12 cellular contexts compared by ENCODE assay signal in the genomic region with DNA sequence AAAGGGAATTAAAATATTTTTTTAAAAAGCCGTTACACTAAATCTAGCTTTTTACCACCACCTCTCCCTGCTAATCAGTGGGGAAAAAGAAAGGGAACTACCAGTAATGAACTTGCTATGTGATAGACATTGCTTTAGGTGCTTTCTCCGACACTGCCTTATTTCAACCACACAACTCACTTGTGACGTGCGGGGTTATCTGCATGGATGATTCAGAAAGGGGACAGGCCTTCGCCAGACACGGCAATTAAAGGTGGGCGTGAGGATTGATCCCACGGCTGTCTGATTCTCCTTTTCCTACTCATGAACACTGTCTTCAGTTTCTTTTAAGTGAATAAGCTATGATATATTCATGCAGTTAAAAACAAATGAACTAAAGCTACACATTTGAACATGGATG. TPM values are rescaled to one million over a fixed set of nuclear protein-coding genes. Genes with fewer than 3 reads are reported as not detected.
DNase-seq lines count a peak whose midpoint lies in the region; ATAC-seq and TF ChIP-seq lines count a peak whose summit lies in the region.
"Had no signal": no experiment of that assay in that cellular context is flagged by ENCODE, and none has a peak within 500 bp of the region (broad histone marks: within the 10 kb centered on the region; RNA-seq: fewer than 3 reads in every experiment).

No MANE protein-coding gene starts in this region.

- H3K4me1 ChIP-seq in transverse colon (peaks cover 17 to 46% (median 33%) of the 10 kb centered on the region in 4 donors), left ventricle myocardium inferior (peaks cover 18% of the 10 kb centered on the region)

- no peaks in the 10 kb centered on the region for H3K9me3 Mint-ChIP-seq in immature natural killer cell

- H3K36me3 ChIP-seq in transverse colon (no peaks in the 10 kb centered on the region), left ventricle myocardium inferior (no peaks in the 10 kb centered on the region)

- peaks cover 88 to 95% of the 10 kb centered on the region in 2 donors for H3K4me1 Mint-ChIP-seq in immature natural killer cell

- no peak for ATAC-seq in GM19395 (IDR thresholded peaks at IDR 0.05; ENCODE audit: unreplicated experiment)

- peak; percentile 71 for DNase-seq in stimulated activated naive CD4-positive, alpha-beta T cell treated with Interleukin-2 at 50 U/mL for 16 hours (lab: John Stamatoyannopoulos, UW)
- DNase-seq in stimulated activated naive CD4-positive, alpha-beta T cell (lab: John Stamatoyannopoulos, UW), result no peak
- DNase-seq in activated CD8-positive, alpha-beta memory T cell treated with anti-CD3 and anti-CD28 coated beads, Interleukin-2, amount 50 U/mL, for 1 hour (ENCODE audit: extremely low read depth), result peak; percentile 59
- DNase-seq in immature natural killer cell (peak; percentile 54 to 57 (median 55)), transverse colon (no peak), C1 segment of cervical spinal cord (lab: John Stamatoyannopoulos, UW) (no peak), left ventricle myocardium inferior (no peak)
- DNase-seq: GOT3, NCI-H2171 treated with DMSO at 0.1 percent for 48 hours had no signal

- peaks cover 0 to 12% (median 5%) of the 10 kb centered on the region in 3 donors for H3K36me3 Mint-ChIP-seq in immature natural killer cell

- TF ChIP-seq EP300 in transverse colon (IDR thresholded peaks at IDR 0.05; ENCODE audit: low read depth), result no peak

- H3K27ac ChIP-seq in transverse colon, result peak overlapping the region in 3 of 4 donors; percentile 68 to 84 (median 81)
- H3K27ac ChIP-seq in left ventricle myocardium inferior (replicated peaks), result no peak overlapping the region

- peak overlapping the region; percentile 88 to 97 (median 94) for H3K27ac Mint-ChIP-seq in immature natural killer cell

- intact Hi-C loops in transverse colon (cut with DNase I; ENCODE audit: low total_unique reads), result no loop called here
- intact Hi-C loops in left ventricle myocardium inferior (cut with micrococcal nuclease), result no loop called here

- no peak for TF ChIP-seq POLR2A in transverse colon (IDR thresholded peaks at IDR 0.05)

- H3K27me3 ChIP-seq in transverse colon (no peaks in the 10 kb centered on the region), left ventricle myocardium inferior (ENCODE audit: low read depth) (no peaks in the 10 kb centered on the region)

- no peaks in the 10 kb centered on the region for H3K9me3 ChIP-seq in transverse colon
- no peaks in the 10 kb centered on the region for H3K9me3 ChIP-seq in left ventricle myocardium inferior (replicated peaks)

- H3K27me3 Mint-ChIP-seq in immature natural killer cell (ENCODE audit: low read depth in 3 of 3), result peaks cover 15 to 24% (median 15%) of the 10 kb centered on the region in 3 donors

- H3K4me3 ChIP-seq in transverse colon (no peak overlapping the region), left ventricle myocardium inferior (no peak overlapping the region)

- TF ChIP-seq CTCF in transverse colon (IDR thresholded peaks at IDR 0.05) (no peak), left ventricle myocardium inferior (IDR thresholded peaks at IDR 0.05; ENCODE audit: borderline replicate concordance) (no peak)

- in situ Hi-C loops in transverse colon (cut with MboI; ENCODE audit: low pct_ligation_motif_present in 1 of 4, low pct_unique_long_range_greater_than_20kb in 1 of 4, low sequenced_read_pairs in 3 of 4), result no loop called here

- 82% methylated on average over 8 of the region's 8 CpGs; no CpG with 5 or more reads in 1 of the 2 donors for WGBS in transverse colon (ENCODE audit: low coverage in 1 of 2), 2 donors

- peak overlapping the region; percentile 84 to 92 (median 87) for H3K4me3 Mint-ChIP-seq in immature natural killer cell

RNA-seq across cellular contexts. Expression of gene CXCR3, which starts 0.9 kb away (rescaled TPM):
- 100 to 1,000 TPM in 1 of 3 donors, 10 to 100 TPM in 2; 31.1 to 108 (median 34.3) TPM for polyA plus RNA-seq in immature natural killer cell
- total RNA-seq in transverse colon (1 to 10 TPM in 3 of 4 donors, not detected in 1; 1.1 to 3.5 (median 1.3) TPM), left ventricle myocardium inferior (not detected)
- total RNA-seq: glomerular endothelial cell, skeletal muscle tissue had no signal

RNA-seq across cellular contexts. Expression of gene GCNA, which starts 41.0 kb away (rescaled TPM):
- 1 to 10 TPM in 2 of 3 donors, under 1 TPM in 1; 0.63 to 1.8 (median 1.3) TPM for polyA plus RNA-seq in immature natural killer cell
- total RNA-seq in transverse colon (1 to 10 TPM; 1.9 to 3.7 (median 3.0) TPM), left ventricle myocardium inferior (1.4 TPM)

Comparison
In these comparisons a context has a peak if more than half of its experiments do, and no peak if none do; other contexts are left out.
1. DNase-seq: peak in stimulated activated naive CD4-positive, alpha-beta T cell treated with Interleukin-2 at 50 U/mL for 16 hours (single experiment), activated CD8-positive, alpha-beta memory T cell treated with anti-CD3 and anti-CD28 coated beads, Interleukin-2, amount 50 U/mL, for 1 hour (single experiment) and immature natural killer cell (3 of 3); none in stimulated activated naive CD4-positive, alpha-beta T cell (0 of 6), transverse colon (single experiment), C1 segment of cervical spinal cord (0 of 14) and left ventricle myocardium inferior (single experiment).